Comparison of ENCODE assay signal across 21 cellular contexts in genomic region chr12:58961906-58962305, GRCh38. TPM values are rescaled to one million over a fixed set of nuclear protein-coding genes. Genes with fewer than 3 reads are reported as not detected.
"Had no signal": no experiment of that assay in that cellular context is flagged by ENCODE, and none has a peak within 500 bp of the region (broad histone marks: within the 10 kb centered on the region; RNA-seq: fewer than 3 reads in every experiment).

No MANE protein-coding gene starts in this region.

- H3K79me2 ChIP-seq: hepatocyte had no signal

- H3K36me3 ChIP-seq: lower lobe of right lung, tibial artery had no signal

- H3K4me1 ChIP-seq: lower lobe of right lung, tibial artery had no signal

- FAIRE-seq: islet of Langerhans had no signal

- H3K4me2 ChIP-seq: hepatocyte had no signal

- DNase-seq: activated CD4-positive, alpha-beta T cell treated with anti-CD3 and anti-CD28 coated beads, Interleukin-2, amount 50 U/mL, for 1 hour; activated CD8-positive, alpha-beta memory T cell treated with anti-CD3 and anti-CD28 coated beads, Interleukin-2, amount 50 U/mL, for 4 hours; activated naive CD4-positive, alpha-beta T cell treated with anti-CD3 and anti-CD28 coated beads, Interleukin-2, amount 10 ng/mL, durations not matched to agents 7 days and 5 days; activated naive CD8-positive, alpha-beta T cell treated with anti-CD3 and anti-CD28 coated beads, Interleukin-2, amount 50 U/mL, for 24 hours; activated T-cell treated with anti-CD3 and anti-CD28 coated beads, Interleukin-2, amount 50 U/mL, for 4 hours; anterior cingulate cortex; central memory CD4-positive, alpha-beta T cell; effector CD4-positive, alpha-beta T cell; left cardiac atrium; lower lobe of right lung; stimulated activated CD4-positive, alpha-beta T cell treated with anti-CD3 and anti-CD28 coated beads, Interleukin-2, amount 100 ng/mL, for 24 hours; stimulated activated naive CD8-positive, alpha-beta T cell treated with anti-CD3 and anti-CD28 coated beads, Interleukin-15, Interleukin-2, amounts not matched to agents 100 U/mL and 50 U/mL, for 24 hours; substantia nigra; T1000; tibial artery had no signal

- H3K9me3 ChIP-seq: lower lobe of right lung, tibial artery had no signal

- H3K4me3 ChIP-seq: coronary artery, hepatocyte, lower lobe of right lung, tibial artery had no signal

- H3K27ac ChIP-seq: coronary artery, hepatocyte, lower lobe of right lung, tibial artery had no signal

- ATAC-seq: activated naive CD8-positive, alpha-beta T cell treated with anti-CD3 and anti-CD28 coated beads, Interleukin-2, amount 50 U/mL, for 24 hours; activated T-cell treated with anti-CD3 and anti-CD28 coated beads, Interleukin-2, amount 50 U/mL, for 4 hours; esophagus mucosa; left cardiac atrium; lower lobe of right lung; natural killer cell treated with Interleukin-12 subunit alpha and Interleukin-12 subunit beta and Interleukin-15 and Interleukin-18, amount 100 ng/mL, for 72 hours; right cardiac atrium; stimulated activated naive CD8-positive, alpha-beta T cell treated with anti-CD3 and anti-CD28 coated beads, Interleukin-15, Interleukin-2, amounts not matched to agents 100 U/mL and 50 U/mL, for 24 hours had no signal

- H3K27me3 ChIP-seq: hepatocyte, tibial artery had no signal

RNA-seq across cellular contexts. Expression of gene LRIG3, which starts 41.6 kb away (rescaled TPM):
- total RNA-seq: natural killer cell treated with Interleukin-12 subunit alpha and Interleukin-12 subunit beta and Interleukin-15 and Interleukin-18, amount 100 ng/mL, for 72 hours had no signal
